8 cellular contexts compared by ENCODE assay signal in genomic region chr1:91804546-91805023, GRCh38.
DNase-seq lines count a peak whose midpoint lies in the region; ATAC-seq and TF ChIP-seq lines count a peak whose summit lies in the region.

No MANE protein-coding gene starts in this region.

- peaks cover 23 to 96% (median 69%) of the 10 kb centered on the region in 6 donors for H3K4me1 ChIP-seq in spleen

- no peaks in the 10 kb centered on the region for H3K36me3 ChIP-seq in spleen
- H3K36me3 ChIP-seq in MG63 = no peaks in the 10 kb centered on the region

- H3K4me3 Mint-ChIP-seq in T-helper 1 cell treated with Interleukin-12 subunit alpha and Interleukin-12 subunit beta and Interleukin-4 antibody, amounts not matched to agents 30 μg/mL and 1 μg/mL, for 36 hours = peak overlapping the region; percentile 78

- 59 to 68% (median 65%) methylated on average over 13 of the region's 13 CpGs for WGBS in spleen, 5 donors

- H3K27ac ChIP-seq in spleen = peak overlapping the region; percentile 64 to 86 (median 76)

- H3K9me3 ChIP-seq in spleen (no peaks in the 10 kb centered on the region), MG63 (no peaks in the 10 kb centered on the region)

- TF ChIP-seq CTCF in astrocyte of the cerebellum (IDR thresholded peaks at IDR 0.05; ENCODE audit: low read depth, low read length, missing control alignments) (no peak), spleen (IDR thresholded peaks at IDR 0.05 in 8 of 11, conservative IDR thresholded peaks at IDR 0.05 in 3 of 11) (no peak)

- TF ChIP-seq POLR2A in spleen (IDR thresholded peaks at IDR 0.05) = no peak

- H3K27ac Mint-ChIP-seq in T-helper 1 cell treated with Interleukin-12 subunit alpha and Interleukin-12 subunit beta and Interleukin-4 antibody, amounts not matched to agents 30 μg/mL and 1 μg/mL, for 36 hours = peak overlapping the region; percentile 93

- H3K9me3 Mint-ChIP-seq in T-helper 1 cell treated with Interleukin-12 subunit alpha and Interleukin-12 subunit beta and Interleukin-4 antibody, amounts not matched to agents 30 μg/mL and 1 μg/mL, for 36 hours = no peaks in the 10 kb centered on the region

- intact Hi-C loops in spleen (cut with DNase I; ENCODE audit: low total_unique reads) = no loop called here

- DNase-seq in astrocyte of the cerebellum (ENCODE audit: low read depth) = peak; percentile 85
- no peak for DNase-seq in spleen
- no peak for DNase-seq in MG63
- no peak for DNase-seq in medulla oblongata (ENCODE audit: extremely low spot score)

- ATAC-seq in HG02571 (IDR thresholded peaks at IDR 0.05; ENCODE audit: unreplicated experiment) (peak; percentile 25), SK-N-SH treated with all-trans-retinoic acid at 6 μM for 48 hours (no peak), GM21515 (IDR thresholded peaks at IDR 0.05; ENCODE audit: unreplicated experiment) (no peak)

- H3K27me3 ChIP-seq in spleen (replicated peaks in 1 of 7) = no peaks in the 10 kb centered on the region
- no peaks in the 10 kb centered on the region for H3K27me3 ChIP-seq in MG63

- peaks cover 10% of the 10 kb centered on the region for H3K27me3 Mint-ChIP-seq in T-helper 1 cell treated with Interleukin-12 subunit alpha and Interleukin-12 subunit beta and Interleukin-4 antibody, amounts not matched to agents 30 μg/mL and 1 μg/mL, for 36 hours (ENCODE audit: low read depth)

- in situ Hi-C loops in astrocyte of the cerebellum (cut with HindIII; ENCODE audit: low sequenced_read_pairs) = loop anchor here (5.0 kb wide), 1 partner anchor 43 kb away; no protein-coding TSS in a partner anchor

- no peak overlapping the region for H3K4me3 ChIP-seq in astrocyte of the cerebellum (ENCODE audit: low read depth, low read length)
- H3K4me3 ChIP-seq in spleen = peak overlapping the region in 1 of 8 donors; percentile 41
- no peak overlapping the region for H3K4me3 ChIP-seq in MG63

- peaks cover 51% of the 10 kb centered on the region for H3K4me1 Mint-ChIP-seq in T-helper 1 cell treated with Interleukin-12 subunit alpha and Interleukin-12 subunit beta and Interleukin-4 antibody, amounts not matched to agents 30 μg/mL and 1 μg/mL, for 36 hours (ENCODE audit: low read depth)

- H3K36me3 Mint-ChIP-seq in T-helper 1 cell treated with Interleukin-12 subunit alpha and Interleukin-12 subunit beta and Interleukin-4 antibody, amounts not matched to agents 30 μg/mL and 1 μg/mL, for 36 hours (ENCODE audit: low read depth) = peaks cover 17% of the 10 kb centered on the region

TF ChIP-seq in SK-N-SH treated with all-trans-retinoic acid at 6 μM for 48 hours, 23 proteins besides CTCF, POLR2A, EP300 and RAD21:
- no peak for TF ChIP-seq ZNF70 (CRISPR knock-in tag; IDR thresholded peaks at IDR 0.05)
- no peak for TF ChIP-seq PATZ1 (CRISPR knock-in tag; IDR thresholded peaks at IDR 0.05; ENCODE audit: borderline replicate concordance)
- no peak for TF ChIP-seq BACH2 (CRISPR knock-in tag; IDR thresholded peaks at IDR 0.05; ENCODE audit: borderline replicate concordance)
- no peak for TF ChIP-seq ZC3H10 (CRISPR knock-in tag; IDR thresholded peaks at IDR 0.05)
- no peak for TF ChIP-seq TOX (CRISPR knock-in tag; IDR thresholded peaks at IDR 0.05; ENCODE audit: borderline replicate concordance)
